Comparison of ENCODE assay signal across 12 cellular contexts in the genomic region with DNA sequence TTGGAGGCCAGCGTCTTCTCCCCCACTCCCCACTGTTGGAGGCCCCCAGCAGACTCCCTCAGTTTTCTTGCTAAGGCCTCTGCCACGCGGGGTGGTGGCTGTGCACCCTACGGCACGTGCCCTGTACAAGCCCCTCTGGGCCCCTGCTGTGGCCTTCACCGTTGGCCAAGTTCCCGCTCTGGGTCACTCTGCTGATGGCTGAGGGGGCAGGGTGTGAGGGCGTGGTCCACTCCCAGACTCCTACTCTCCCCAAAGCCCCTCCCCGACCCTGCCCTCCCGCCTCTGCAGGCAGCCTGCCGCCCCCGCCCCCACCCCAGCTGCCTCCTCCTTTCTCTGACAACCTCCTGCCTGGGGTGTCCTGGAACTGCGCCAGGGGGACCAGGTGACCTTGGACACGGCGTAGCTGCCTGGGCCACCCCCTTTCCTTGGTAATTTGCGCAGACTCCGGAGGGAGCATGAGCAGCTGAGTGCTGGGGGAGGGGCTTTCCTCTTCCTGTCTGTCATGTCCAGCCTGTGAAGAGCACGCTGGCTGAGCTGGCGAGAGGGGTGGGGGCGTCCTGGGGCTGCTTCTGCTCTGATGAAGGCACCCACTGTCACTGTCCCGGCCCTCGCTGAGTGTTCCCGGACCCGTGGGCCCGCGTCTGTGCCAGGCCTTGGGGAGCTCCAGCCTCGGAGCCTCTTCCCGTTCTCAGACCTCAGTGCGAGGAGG.
DNase-seq lines count a peak whose midpoint lies in the region; ATAC-seq and TF ChIP-seq lines count a peak whose summit lies in the region.
"Had no signal": no experiment of that assay in that cellular context is flagged by ENCODE, and none has a peak within 500 bp of the region (broad histone marks: within the 10 kb centered on the region; RNA-seq: fewer than 3 reads in every experiment).

No MANE protein-coding gene starts in this region.

- H3K27me3 ChIP-seq in ovary, result no peaks in the 10 kb centered on the region

- intact Hi-C loops in ovary (cut with DNase I), result loop anchor here in 1 of 4 donors (10.0 kb wide), 1 partner anchor 72 kb away; no protein-coding TSS in a partner anchor

- H3K9me3 ChIP-seq in ovary, result no peaks in the 10 kb centered on the region

- peak; percentile 16 for ATAC-seq in esophagus mucosa
- ATAC-seq in GM18520 (IDR thresholded peaks at IDR 0.05; ENCODE audit: unreplicated experiment), result no peak
- ATAC-seq in HG03045 (IDR thresholded peaks at IDR 0.05; ENCODE audit: unreplicated experiment), result no peak

- no peak for TF ChIP-seq POLR2A in ovary (IDR thresholded peaks at IDR 0.05)

- H3K27ac ChIP-seq in ovary, result peak overlapping the region; percentile 2 to 36
- H3K27ac ChIP-seq: GM23248, tibial artery had no signal

- 13 to 25% (median 13%) methylated on average over 12 to 29 of the region's 29 CpGs for WGBS in ovary, 3 donors

- no peak for TF ChIP-seq CTCF in ovary (IDR thresholded peaks at IDR 0.05)

- H3K4me1 ChIP-seq in ovary (ENCODE audit: insufficient read depth), result peaks cover 12% of the 10 kb centered on the region

- peak overlapping the region; percentile 16 for H3K4me3 ChIP-seq in ovary
- H3K4me3 ChIP-seq: GM23248, tibial artery had no signal

- no peak for TF ChIP-seq EP300 in ovary (IDR thresholded peaks at IDR 0.05)

- no peaks in the 10 kb centered on the region for H3K36me3 ChIP-seq in ovary
- H3K36me3 ChIP-seq: tibial artery had no signal

- DNase-seq in DMS153 treated with DMSO at 0.1 percent for 48 hours (lab: John Stamatoyannopoulos, UW; ENCODE audit: unreplicated experiment) (peak; percentile 35), NCI-H446 treated with DMSO at 0.1 percent for 48 hours (lab: John Stamatoyannopoulos, UW) (peak; percentile 91), ovary (peak; percentile 73 to 86 (median 80)), HK-2 (ENCODE audit: unreplicated experiment) (no peak), SW480 (ENCODE audit: low spot score) (no peak)
- DNase-seq: activated CD4-positive, CD25-positive, alpha-beta regulatory T cell treated with anti-CD3 and anti-CD28 coated beads, Interleukin-2, amount 50 U/mL, for 72 hours; Calu3; GM23248; tibial artery had no signal

Comparison
In these comparisons a context has a peak if more than half of its experiments do, and no peak if none do; other contexts are left out.
1. DNase-seq: peak in DMS153 treated with DMSO at 0.1 percent for 48 hours (single experiment), NCI-H446 treated with DMSO at 0.1 percent for 48 hours (single experiment) and ovary (5 of 5); none in HK-2 (single experiment) and SW480 (single experiment).